1 cellular context compared by ENCODE assay signal in genomic region chrX:3702095-3702494, GRCh38.
TF ChIP-seq lines count a peak whose summit lies in the region.

No MANE protein-coding gene starts in this region.

TF ChIP-seq in H1, 55 proteins besides CTCF, POLR2A, EP300 and RAD21:
- peak; percentile 21; the same call in 1 of the 2 replicates for TF ChIP-seq MAFK (IDR thresholded peaks at IDR 0.05; ENCODE audit: low read depth, low read length)
- peak; percentile 53; the same call in 1 of the 2 replicates for TF ChIP-seq BACH1 (IDR thresholded peaks at IDR 0.05; ENCODE audit: low read length)
- TF ChIP-seq YY1 (IDR thresholded peaks at IDR 0.05; ENCODE audit: low read depth, low read length), result 0 out of 2 replicates have a peak, but pooled peaks have one; percentile 29
